ENCODE assay signal across 27 cellular contexts in genomic region chr11:1410366-1411291, GRCh38. TPM values are rescaled to one million over a fixed set of nuclear protein-coding genes. Genes with fewer than 3 reads are reported as not detected.
A peak's percentile ranks its signal among the peaks of the same experiment; 100 is the strongest.
DNase-seq lines count a peak whose midpoint lies in the region; ATAC-seq lines count a peak whose summit lies in the region.
"Had no signal": no experiment of that assay in that cellular context is flagged by ENCODE, and none has a peak within 500 bp of the region (broad histone marks: within the 10 kb centered on the region; RNA-seq: fewer than 3 reads in every experiment).

No MANE protein-coding gene starts in this region.

- DNase-seq in NCI-H524 (lab: John Stamatoyannopoulos, UW) (peak; percentile 51 to 74), NCI-H524 treated with DMSO at 0.1 percent for 48 hours (lab: John Stamatoyannopoulos, UW) (no peak), head of caudate nucleus (peak in 35 of 42 donors; percentile 49 to 84 (median 66)), globus pallidus (ENCODE audit: low spot score) (no peak)
- DNase-seq: ACHN; activated CD4-positive, alpha-beta T cell treated with anti-CD3 and anti-CD28 coated beads, Interleukin-2, amount 10 ng/mL, durations not matched to agents 7 days and 5 days; activated CD8-positive, alpha-beta memory T cell treated with anti-CD3 and anti-CD28 coated beads, Interleukin-2, amount 50 U/mL, for 4 hours; activated naive CD8-positive, alpha-beta T cell treated with anti-CD3 and anti-CD28 coated beads, Interleukin-2, amount 10 ng/mL, durations not matched to agents 7 days and 5 days; CD4-positive, CD25-positive, alpha-beta regulatory T cell; dermis blood vessel endothelial cell; DMS153; foreskin melanocyte; GM23248; KG1; left cardiac atrium; mesendoderm; naive B cell; NCI-H2081 treated with DMSO at 0.1 percent for 48 hours; NCI-H82; PC-9; uterus had no signal

- ATAC-seq in HG02678 (IDR thresholded peaks at IDR 0.05; ENCODE audit: unreplicated experiment) (no peak), GM19395 (IDR thresholded peaks at IDR 0.05; ENCODE audit: unreplicated experiment) (no peak)
- ATAC-seq: left cardiac atrium, sciatic nerve had no signal

- peak overlapping the region; percentile 85 for H3K27ac ChIP-seq in angular gyrus (ENCODE audit: low read depth, low read length)
- H3K27ac ChIP-seq in temporal lobe (ENCODE audit: low read depth, low read length): peak overlapping the region; percentile 69
- H3K27ac ChIP-seq: breast epithelium, GM23248, PC-9, uterus had no signal

- intact Hi-C loops in head of caudate nucleus (cut with DNase I): no loop called here

RNA-seq across cellular contexts. Expression of gene BRSK2, which starts 20.9 kb away (rescaled TPM):
- total RNA-seq in temporal lobe: 31.7 TPM
- total RNA-seq: activated CD4-positive, alpha-beta T cell treated with anti-CD3 and anti-CD28 coated beads, Interleukin-2, amount 10 ng/mL, durations not matched to agents 7 days and 5 days had no signal

Comparison
In these comparisons a context has a peak if more than half of its experiments do, and no peak if none do; other contexts are left out.
1. DNase-seq: peak in NCI-H524 (2 of 2) and head of caudate nucleus (35 of 42); none in NCI-H524 treated with DMSO at 0.1 percent for 48 hours (single experiment) and globus pallidus (single experiment).